28 cellular contexts compared by ENCODE assay signal in genomic region chr3:94612631-94613030, GRCh38.
"Had no signal": no experiment of that assay in that cellular context is flagged by ENCODE, and none has a peak within 500 bp of the region (broad histone marks: within the 10 kb centered on the region; RNA-seq: fewer than 3 reads in every experiment).

No MANE protein-coding gene starts in this region.

- H3K4me1 Mint-ChIP-seq: activated CD4-positive, alpha-beta T cell treated with anti-CD3 and anti-CD28 coated beads, Interleukin-2, amount 10 ng/mL, durations not matched to agents 24 days and 14 days; activated naive CD4-positive, alpha-beta T cell treated with anti-CD3 and anti-CD28 coated beads, Interleukin-2, amount 50 U/mL, for 24 hours; activated naive CD8-positive, alpha-beta T cell treated with anti-CD3 and anti-CD28 coated beads, Interleukin-2, amount 10 ng/mL, durations not matched to agents 7 days and 5 days; central memory CD8-positive, alpha-beta T cell had no signal

- H3K4me3 ChIP-seq: ascending aorta, cardiac muscle cell, K562, SJCRH30, SK-N-MC had no signal

- ATAC-seq: activated CD8-positive, alpha-beta T cell treated with anti-CD3 and anti-CD28 coated beads for 36 hours; K562; Panc1 had no signal

- H3K27ac ChIP-seq: ascending aorta, cardiac muscle cell, SJCRH30, SK-N-MC, WERI-Rb-1 had no signal

- H3K27me3 Mint-ChIP-seq: activated CD4-positive, alpha-beta T cell treated with anti-CD3 and anti-CD28 coated beads, Interleukin-2, amount 10 ng/mL, durations not matched to agents 24 days and 14 days; activated CD8-positive, alpha-beta T cell treated with anti-CD3 and anti-CD28 coated beads for 36 hours; activated naive CD4-positive, alpha-beta T cell treated with anti-CD3 and anti-CD28 coated beads, Interleukin-2, amount 50 U/mL, for 24 hours; activated naive CD8-positive, alpha-beta T cell treated with anti-CD3 and anti-CD28 coated beads, Interleukin-2, amount 10 ng/mL, durations not matched to agents 7 days and 5 days; activated T-cell treated with anti-CD3 and anti-CD28 coated beads, Interleukin-2, amount 50 U/mL, for 24 hours; central memory CD8-positive, alpha-beta T cell had no signal

- H3K27ac Mint-ChIP-seq: activated CD4-positive, alpha-beta T cell treated with anti-CD3 and anti-CD28 coated beads, Interleukin-2, amount 10 ng/mL, durations not matched to agents 24 days and 14 days; activated CD8-positive, alpha-beta T cell treated with anti-CD3 and anti-CD28 coated beads for 36 hours; activated naive CD4-positive, alpha-beta T cell treated with anti-CD3 and anti-CD28 coated beads, Interleukin-2, amount 50 U/mL, for 24 hours; activated naive CD8-positive, alpha-beta T cell treated with anti-CD3 and anti-CD28 coated beads, Interleukin-2, amount 10 ng/mL, durations not matched to agents 7 days and 5 days; activated T-cell treated with anti-CD3 and anti-CD28 coated beads, Interleukin-2, amount 50 U/mL, for 24 hours; activated T-helper 2 cell treated with anti-CD3 and anti-CD28 coated beads, Interferon-gamma antibody, Interleukin-2, Interleukin-4, amounts not matched to agents 10 μg/mL and 5 μg/mL and 100 μg/mL, durations not matched to agents 14 hours and 24 hours and 36 hours had no signal

- H3K27me3 ChIP-seq: ascending aorta, cardiac muscle cell, SJCRH30 had no signal

- H3K36me3 ChIP-seq: ascending aorta, cardiac muscle cell, SJCRH30, WERI-Rb-1 had no signal

- H3K4me1 ChIP-seq: ascending aorta, SJCRH30 had no signal

- DNase-seq: activated CD4-positive, alpha-beta T cell treated with anti-CD3 and anti-CD28 coated beads, Interleukin-2, amount 10 ng/mL, durations not matched to agents 24 days and 14 days; activated CD4-positive, alpha-beta T cell treated with anti-CD3 and anti-CD28 coated beads, Interleukin-2, amount 50 U/mL, for 4 hours; activated CD4-positive, CD25-positive, alpha-beta regulatory T cell; activated CD8-positive, alpha-beta T cell treated with anti-CD3 and anti-CD28 coated beads for 36 hours; activated gamma-delta T cell; activated naive CD4-positive, alpha-beta T cell treated with Interleukin-2 at 50 U/mL for 16 hours; activated naive CD8-positive, alpha-beta T cell treated with anti-CD3 and anti-CD28 coated beads, Interleukin-2, amount 10 ng/mL, durations not matched to agents 7 days and 5 days; activated T-cell treated with anti-CD3 and anti-CD28 coated beads, Interleukin-2, amount 50 U/mL, for 24 hours; amygdala; NCI-H1092 treated with DMSO at 0.1 percent for 48 hours; NCI-H1436; NCI-H1694; NCI-H2107; NCI-H2171; NCI-H510A; NCI-H526; SHP77; SJCRH30; T1000; WERI-Rb-1 had no signal

- H3K9me3 Mint-ChIP-seq: activated CD4-positive, alpha-beta T cell treated with anti-CD3 and anti-CD28 coated beads, Interleukin-2, amount 10 ng/mL, durations not matched to agents 24 days and 14 days; activated CD8-positive, alpha-beta T cell treated with anti-CD3 and anti-CD28 coated beads for 36 hours; activated naive CD4-positive, alpha-beta T cell treated with anti-CD3 and anti-CD28 coated beads, Interleukin-2, amount 50 U/mL, for 24 hours; activated naive CD8-positive, alpha-beta T cell treated with anti-CD3 and anti-CD28 coated beads, Interleukin-2, amount 10 ng/mL, durations not matched to agents 7 days and 5 days; activated T-helper 2 cell treated with anti-CD3 and anti-CD28 coated beads, Interferon-gamma antibody, Interleukin-2, Interleukin-4, amounts not matched to agents 10 μg/mL and 5 μg/mL and 100 μg/mL, durations not matched to agents 14 hours and 24 hours and 36 hours had no signal

- H3K9me3 ChIP-seq: ascending aorta, SJCRH30 had no signal

- H3K36me3 Mint-ChIP-seq: activated naive CD4-positive, alpha-beta T cell treated with anti-CD3 and anti-CD28 coated beads, Interleukin-2, amount 50 U/mL, for 24 hours; activated naive CD8-positive, alpha-beta T cell treated with anti-CD3 and anti-CD28 coated beads, Interleukin-2, amount 10 ng/mL, durations not matched to agents 7 days and 5 days had no signal

- H3K4me3 Mint-ChIP-seq: activated CD4-positive, alpha-beta T cell treated with anti-CD3 and anti-CD28 coated beads, Interleukin-2, amount 10 ng/mL, durations not matched to agents 24 days and 14 days; activated CD8-positive, alpha-beta T cell treated with anti-CD3 and anti-CD28 coated beads for 36 hours; activated naive CD4-positive, alpha-beta T cell treated with anti-CD3 and anti-CD28 coated beads, Interleukin-2, amount 50 U/mL, for 24 hours; activated naive CD8-positive, alpha-beta T cell treated with anti-CD3 and anti-CD28 coated beads, Interleukin-2, amount 10 ng/mL, durations not matched to agents 7 days and 5 days; activated T-cell treated with anti-CD3 and anti-CD28 coated beads, Interleukin-2, amount 50 U/mL, for 24 hours; central memory CD8-positive, alpha-beta T cell had no signal
